Comparison of ENCODE assay signal across 13 cellular contexts in genomic region chr17:31680126-31680525, GRCh38.
DNase-seq lines count a peak whose midpoint lies in the region; ATAC-seq and TF ChIP-seq lines count a peak whose summit lies in the region.
"Had no signal": no experiment of that assay in that cellular context is flagged by ENCODE, and none has a peak within 500 bp of the region (broad histone marks: within the 10 kb centered on the region; RNA-seq: fewer than 3 reads in every experiment).

No MANE protein-coding gene starts in this region.

- H3K9me3 Mint-ChIP-seq in activated CD4-positive, alpha-beta T cell treated with anti-CD3 and anti-CD28 coated beads for 36 hours (ENCODE audit: low read depth): no peaks in the 10 kb centered on the region
- H3K9me3 Mint-ChIP-seq in effector memory CD8-positive, alpha-beta T cell: no peaks in the 10 kb centered on the region

- CTCF ChIA-PET in activated CD4-positive, alpha-beta T cell treated with anti-CD3 and anti-CD28 coated beads for 36 hours (lab: Charles Lee): no interaction called here

- peak overlapping the region; percentile 5 for H3K4me3 Mint-ChIP-seq in activated CD4-positive, alpha-beta T cell treated with anti-CD3 and anti-CD28 coated beads for 36 hours
- H3K4me3 Mint-ChIP-seq in effector memory CD8-positive, alpha-beta T cell: no peak overlapping the region

- H3K27ac Mint-ChIP-seq in activated CD4-positive, alpha-beta T cell treated with anti-CD3 and anti-CD28 coated beads for 36 hours: peak overlapping the region; percentile 27
- H3K27ac Mint-ChIP-seq in effector memory CD8-positive, alpha-beta T cell: no peak overlapping the region

- peaks cover 15% of the 10 kb centered on the region for H3K4me1 Mint-ChIP-seq in activated CD4-positive, alpha-beta T cell treated with anti-CD3 and anti-CD28 coated beads for 36 hours
- peaks cover 0 to 3% of the 10 kb centered on the region in 2 donors for H3K4me1 Mint-ChIP-seq in effector memory CD8-positive, alpha-beta T cell (ENCODE audit: low read depth in 2 of 2)

- H3K4me1 ChIP-seq in heart right ventricle: peaks cover 0 to 12% (median 7%) of the 10 kb centered on the region in 9 donors

- DNase-seq in activated CD4-positive, alpha-beta T cell treated with anti-CD3 and anti-CD28 coated beads for 36 hours: peak; percentile 80
- DNase-seq in activated CD4-positive, alpha-beta T cell treated with anti-CD3 and anti-CD28 coated beads, Interleukin-2, amount 50 U/mL, for 4 hours: no peak
- DNase-seq in RPMI7951 (ENCODE audit: low read depth): peak; percentile 71
- no peak for DNase-seq in effector memory CD8-positive, alpha-beta T cell
- DNase-seq in stimulated activated CD8-positive, alpha-beta memory T cell treated with anti-CD3 and anti-CD28 coated beads, Interleukin-7, amount 100 ng/mL, for 48 hours (ENCODE audit: extremely low read depth in 1 of 2, low read depth in 1 of 2): peak; percentile 7 to 36
- DNase-seq in DMS79 treated with DMSO at 0.1 percent for 48 hours (lab: John Stamatoyannopoulos, UW): no peak
- DNase-seq in heart right ventricle: no peak
- DNase-seq in epidermal melanocyte (ENCODE audit: insufficient read length, low spot score): no peak
- DNase-seq: NCI-H226, RPMI8226, small intestine, substantia nigra had no signal

- H3K27ac ChIP-seq in heart right ventricle: no peak overlapping the region
- H3K27ac ChIP-seq: VCaP had no signal

- no peak overlapping the region for H3K4me3 ChIP-seq in heart right ventricle

- peaks cover 0 to 3% (median 0%) of the 10 kb centered on the region in 7 donors for H3K27me3 ChIP-seq in heart right ventricle

- H3K9me3 ChIP-seq in heart right ventricle: no peaks in the 10 kb centered on the region

- no peak for TF ChIP-seq CTCF in heart right ventricle (IDR thresholded peaks at IDR 0.05)

- peaks cover 41% of the 10 kb centered on the region for H3K27me3 Mint-ChIP-seq in activated CD4-positive, alpha-beta T cell treated with anti-CD3 and anti-CD28 coated beads for 36 hours
- peaks cover 57 to 73% of the 10 kb centered on the region in 2 donors for H3K27me3 Mint-ChIP-seq in effector memory CD8-positive, alpha-beta T cell

- H3K36me3 ChIP-seq in heart right ventricle: no peaks in the 10 kb centered on the region

- WGBS in heart right ventricle, 2 donors: 78 to 81% methylated on average over 8 of the region's 8 CpGs

- peak; percentile 93 for ATAC-seq in activated CD4-positive, alpha-beta T cell treated with anti-CD3 and anti-CD28 coated beads for 36 hours
- peak; percentile 19 for ATAC-seq in effector memory CD8-positive, alpha-beta T cell (replicated peaks)
- ATAC-seq in heart right ventricle: no peak

- H3K36me3 Mint-ChIP-seq in activated CD4-positive, alpha-beta T cell treated with anti-CD3 and anti-CD28 coated beads for 36 hours (ENCODE audit: low read depth): no peaks in the 10 kb centered on the region
- no peaks in the 10 kb centered on the region for H3K36me3 Mint-ChIP-seq in effector memory CD8-positive, alpha-beta T cell (ENCODE audit: insufficient read depth)

- POLR2A ChIA-PET in activated CD4-positive, alpha-beta T cell treated with anti-CD3 and anti-CD28 coated beads for 36 hours (lab: Charles Lee): no interaction called here

- intact Hi-C loops in activated CD4-positive, alpha-beta T cell treated with anti-CD3 and anti-CD28 coated beads for 36 hours (cut with DNase I, micrococcal nuclease): loop anchor here in 1 of 2 experiments (1.0 to 10.0 kb wide), 3 partner anchors 129 to 359 kb away; partner anchors contain the start of genes EVI2A and UTP6
- intact Hi-C loops in heart right ventricle (cut with DNase I): no loop called here

Comparison
In these comparisons a context has a peak if more than half of its experiments do, and no peak if none do; other contexts are left out.
1. DNase-seq: peak in activated CD4-positive, alpha-beta T cell treated with anti-CD3 and anti-CD28 coated beads for 36 hours (single experiment), RPMI7951 (single experiment) and stimulated activated CD8-positive, alpha-beta memory T cell treated with anti-CD3 and anti-CD28 coated beads, Interleukin-7, amount 100 ng/mL, for 48 hours (2 of 2); none in activated CD4-positive, alpha-beta T cell treated with anti-CD3 and anti-CD28 coated beads, Interleukin-2, amount 50 U/mL, for 4 hours (0 of 2), effector memory CD8-positive, alpha-beta T cell (0 of 3), DMS79 treated with DMSO at 0.1 percent for 48 hours (single experiment), heart right ventricle (0 of 2) and epidermal melanocyte (single experiment).
2. ATAC-seq: peak in activated CD4-positive, alpha-beta T cell treated with anti-CD3 and anti-CD28 coated beads for 36 hours (single experiment) and effector memory CD8-positive, alpha-beta T cell (single experiment); none in heart right ventricle (0 of 8).